In the genomic region with DNA sequence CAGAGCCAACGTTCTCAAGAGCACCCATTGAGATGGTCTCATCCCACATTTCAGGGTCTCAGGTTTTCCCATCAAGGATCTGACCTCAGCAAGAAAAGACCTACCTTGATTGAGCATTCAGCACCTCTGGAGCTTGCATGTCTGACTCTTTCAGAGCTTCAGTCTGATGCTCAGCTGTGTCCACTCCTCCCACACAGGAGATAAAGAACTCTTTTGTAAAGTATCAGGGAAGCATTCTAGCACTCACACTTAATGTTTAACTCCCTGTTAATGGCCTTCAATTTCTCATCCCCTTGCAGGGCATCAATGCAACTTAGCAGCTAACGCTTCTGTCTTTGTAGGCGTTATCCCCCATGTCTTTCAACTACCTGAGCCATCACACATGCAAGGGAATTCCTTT, we compare ENCODE assay signal across 19 cellular contexts.
"Had no signal": no experiment of that assay in that cellular context is flagged by ENCODE, and none has a peak within 500 bp of the region (broad histone marks: within the 10 kb centered on the region; RNA-seq: fewer than 3 reads in every experiment).

No MANE protein-coding gene starts in this region.

- H3K27ac ChIP-seq: ascending aorta, foreskin keratinocyte, lower lobe of right lung, spleen, thyroid gland, upper lobe of right lung, WERI-Rb-1 had no signal

- ATAC-seq: left lobe of liver, lower lobe of right lung, natural killer cell, upper lobe of right lung had no signal

- DNase-seq: activated CD4-positive, alpha-beta T cell treated with anti-CD3 and anti-CD28 coated beads for 1 hour; activated CD8-positive, alpha-beta memory T cell treated with anti-CD3 and anti-CD28 coated beads for 24 hours; activated CD8-positive, alpha-beta memory T cell treated with anti-CD3 and anti-CD28 coated beads, Interleukin-2, amount 50 U/mL, for 4 hours; activated T-cell treated with anti-CD3 and anti-CD28 coated beads, Interleukin-2, amount 50 U/mL, for 24 hours; cerebellar nuclear complex; effector CD8-positive, alpha-beta T cell; lower lobe of right lung; midbrain; natural killer cell; spleen; stimulated activated CD4-positive, alpha-beta T cell treated with anti-CD3 and anti-CD28 coated beads, Interleukin-4, amount 100 ng/mL, for 1 hour; stimulated activated naive CD4-positive, alpha-beta T cell; T-helper 1 cell; thyroid gland; upper lobe of right lung; WERI-Rb-1 had no signal
